ENCODE assay signal across 9 cellular contexts in genomic region chr1:11281518-11282331, GRCh38. TPM values are rescaled to one million over a fixed set of nuclear protein-coding genes. Genes with fewer than 3 reads are reported as not detected.
A peak's percentile ranks its signal among the peaks of the same experiment; 100 is the strongest.
DNase-seq lines count a peak whose midpoint lies in the region; ATAC-seq and TF ChIP-seq lines count a peak whose summit lies in the region.
"Had no signal": no experiment of that assay in that cellular context is flagged by ENCODE, and none has a peak within 500 bp of the region (broad histone marks: within the 10 kb centered on the region; RNA-seq: fewer than 3 reads in every experiment).

No MANE protein-coding gene starts in this region.

- intact Hi-C loops in prostate gland (cut with DNase I) = no loop called here

- H3K9me3 ChIP-seq in CD4-positive, CD25-positive, alpha-beta regulatory T cell (ENCODE audit: control insufficient read depth in 2 of 2, low read length in 2 of 2) = no peaks in the 10 kb centered on the region
- H3K9me3 ChIP-seq in neutrophil (no peaks in the 10 kb centered on the region), prostate gland (no peaks in the 10 kb centered on the region)

- no peaks in the 10 kb centered on the region for H3K9me3 Mint-ChIP-seq in CD4-positive, CD25-positive, alpha-beta regulatory T cell

- H3K27me3 ChIP-seq in CD4-positive, CD25-positive, alpha-beta regulatory T cell (ENCODE audit: control insufficient read depth, insufficient read depth, low read length) = no peaks in the 10 kb centered on the region
- no peaks in the 10 kb centered on the region for H3K27me3 ChIP-seq in neutrophil
- H3K27me3 ChIP-seq in prostate gland (replicated peaks; ENCODE audit: insufficient read depth) = no peaks in the 10 kb centered on the region

- peaks cover 24% of the 10 kb centered on the region for H3K36me3 ChIP-seq in CD4-positive, CD25-positive, alpha-beta regulatory T cell (ENCODE audit: control insufficient read depth, insufficient read depth, low read length)
- H3K36me3 ChIP-seq in neutrophil (peaks cover 16% of the 10 kb centered on the region), prostate gland (peaks cover 0 to 4% of the 10 kb centered on the region in 2 donors)

- H3K36me3 Mint-ChIP-seq in CD4-positive, CD25-positive, alpha-beta regulatory T cell = peaks cover 49% of the 10 kb centered on the region

- TF ChIP-seq POLR2A in prostate gland (IDR thresholded peaks at IDR 0.05) = no peak

- 36% methylated on average over 8 of the region's 8 CpGs for WGBS in prostate gland

- DNase-seq in CD4-positive, CD25-positive, alpha-beta regulatory T cell = no peak
- DNase-seq in NCI-H2196 treated with DMSO at 0.1 percent for 48 hours (lab: John Stamatoyannopoulos, UW; ENCODE audit: unreplicated experiment) = peak; percentile 62
- peak; percentile 85 for DNase-seq in dedifferentiated amniotic fluid mesenchymal stem cell (ENCODE audit: extremely low spot score)
- DNase-seq in NCI-H1048 (lab: John Stamatoyannopoulos, UW) = no peak
- no peak for DNase-seq in UCSD-AML1 (lab: John Stamatoyannopoulos, UW; ENCODE audit: unreplicated experiment)
- no peak for DNase-seq in prostate gland (ENCODE audit: low spot score)
- DNase-seq: NCI-H510A treated with DMSO at 0.1 percent for 48 hours had no signal

- H3K27ac Mint-ChIP-seq in CD4-positive, CD25-positive, alpha-beta regulatory T cell = peak overlapping the region; percentile 90 to 99 (median 95)

- peak overlapping the region; percentile 58 for H3K4me3 ChIP-seq in CD4-positive, CD25-positive, alpha-beta regulatory T cell (ENCODE audit: low read depth, low read length)
- H3K4me3 ChIP-seq in neutrophil (ENCODE audit: low read depth in 1 of 2, low read length in 1 of 2) (no peak overlapping the region), prostate gland (no peak overlapping the region)

- H3K27ac ChIP-seq in CD4-positive, CD25-positive, alpha-beta regulatory T cell (ENCODE audit: insufficient read depth, low read length, poor library complexity, severe bottlenecking) = peak overlapping the region; percentile 68
- H3K27ac ChIP-seq in neutrophil (peak overlapping the region; percentile 74), prostate gland (peak overlapping the region in 1 of 2 donors; percentile 3)

- ATAC-seq in CD4-positive, CD25-positive, alpha-beta regulatory T cell (ENCODE audit: low read depth in 2 of 2) = no peak
- ATAC-seq in HG03097 (IDR thresholded peaks at IDR 0.05; ENCODE audit: low FRiP score, unreplicated experiment) = no peak

- peak overlapping the region; percentile 33 to 74 (median 59) for H3K4me3 Mint-ChIP-seq in CD4-positive, CD25-positive, alpha-beta regulatory T cell

- H3K4me1 ChIP-seq in CD4-positive, CD25-positive, alpha-beta regulatory T cell (ENCODE audit: control insufficient read depth, insufficient read depth, low read length, poor library complexity, severe bottlenecking) = peaks cover 67% of the 10 kb centered on the region
- peaks cover 18 to 22% of the 10 kb centered on the region in 2 experiments for H3K4me1 ChIP-seq in neutrophil (ENCODE audit: control insufficient read depth in 1 of 2, insufficient read depth in 1 of 2, low read depth in 1 of 2, low read length in 1 of 2)
- no peaks in the 10 kb centered on the region for H3K4me1 ChIP-seq in prostate gland (replicated peaks)

- peaks cover 10 to 95% (median 67%) of the 10 kb centered on the region in 4 donors for H3K4me1 Mint-ChIP-seq in CD4-positive, CD25-positive, alpha-beta regulatory T cell

- no peaks in the 10 kb centered on the region for H3K27me3 Mint-ChIP-seq in CD4-positive, CD25-positive, alpha-beta regulatory T cell

- TF ChIP-seq CTCF in neutrophil (IDR thresholded peaks at IDR 0.05) (no peak), prostate gland (IDR thresholded peaks at IDR 0.05) (no peak)

RNA-seq across cellular contexts. Expression of gene UBIAD1, which starts 8.7 kb away (rescaled TPM):
- total RNA-seq in CD4-positive, CD25-positive, alpha-beta regulatory T cell = 20.9 TPM
- polyA plus RNA-seq in CD4-positive, CD25-positive, alpha-beta regulatory T cell = 10 to 100 TPM; 28.4 to 43.5 (median 40.3) TPM
- 10 to 100 TPM; 22.7 to 23.2 TPM for total RNA-seq in prostate gland

RNA-seq across cellular contexts. Expression of gene MTOR, which starts 19.4 kb away (rescaled TPM):
- total RNA-seq in CD4-positive, CD25-positive, alpha-beta regulatory T cell = 48.2 TPM
- polyA plus RNA-seq in CD4-positive, CD25-positive, alpha-beta regulatory T cell = 1 to 10 TPM; 3.9 to 6.0 (median 4.6) TPM
- 10 to 100 TPM; 34.7 to 56.1 TPM for total RNA-seq in prostate gland

Comparison
In these comparisons a context has a peak if more than half of its experiments do, and no peak if none do; other contexts are left out.
1. DNase-seq: peak in NCI-H2196 treated with DMSO at 0.1 percent for 48 hours (single experiment) and dedifferentiated amniotic fluid mesenchymal stem cell (single experiment); none in CD4-positive, CD25-positive, alpha-beta regulatory T cell (0 of 3), NCI-H1048 (single experiment), UCSD-AML1 (single experiment) and prostate gland (single experiment).